15 cellular contexts compared by ENCODE assay signal in genomic region chr3:78845605-78846004, GRCh38.
DNase-seq lines count a peak whose midpoint lies in the region; ATAC-seq and TF ChIP-seq lines count a peak whose summit lies in the region.
"Had no signal": no experiment of that assay in that cellular context is flagged by ENCODE, and none has a peak within 500 bp of the region (broad histone marks: within the 10 kb centered on the region; RNA-seq: fewer than 3 reads in every experiment).

No MANE protein-coding gene starts in this region.

- H3K36me3 Mint-ChIP-seq in mesothelial cell of epicardium (no peaks in the 10 kb centered on the region), progenitor cell of endocrine pancreas (ENCODE audit: insufficient read depth) (no peaks in the 10 kb centered on the region)
- no peaks in the 10 kb centered on the region for H3K36me3 Mint-ChIP-seq in activated naive CD4-positive, alpha-beta T cell treated with anti-CD3 and anti-CD28 coated beads, Interleukin-2, amount 10 ng/mL, durations not matched to agents 7 days and 5 days
- H3K36me3 Mint-ChIP-seq: CD4-positive, CD25-positive, alpha-beta regulatory T cell had no signal

- ATAC-seq in GM18868 (IDR thresholded peaks at IDR 0.05; ENCODE audit: unreplicated experiment) = peak; percentile 45
- no peak for ATAC-seq in GM21737 (IDR thresholded peaks at IDR 0.05; ENCODE audit: unreplicated experiment)

- H4K20me1 ChIP-seq in OCI-LY3 (ENCODE audit: insufficient read depth, low read length) = no peaks in the 10 kb centered on the region
- H4K20me1 ChIP-seq: BLaER1 treated with 17β-estradiol and CSF1 and Interleukin-3, amounts not matched to agents 10 nM and 100 nM had no signal

- no peak overlapping the region for H3K4me2 ChIP-seq in OCI-LY3 (ENCODE audit: low read length)
- H3K4me2 ChIP-seq: BLaER1 treated with 17β-estradiol and CSF1 and Interleukin-3, amounts not matched to agents 10 nM and 100 nM had no signal

- DNase-seq in mesothelial cell of epicardium (ENCODE audit: low spot score in 2 of 2, unreplicated experiment in 2 of 2) (no peak), progenitor cell of endocrine pancreas (ENCODE audit: low spot score, unreplicated experiment) (no peak), T-helper 9 cell (no peak)
- no peak for DNase-seq in activated naive CD4-positive, alpha-beta T cell treated with anti-CD3 and anti-CD28 coated beads, Interleukin-2, amount 10 ng/mL, durations not matched to agents 7 days and 5 days
- DNase-seq: ACHN; CD4-positive, CD25-positive, alpha-beta regulatory T cell; DMS53; GF-D8; GOT3; H9 had no signal

- H3K9me3 Mint-ChIP-seq in mesothelial cell of epicardium (no peaks in the 10 kb centered on the region), progenitor cell of endocrine pancreas (ENCODE audit: low read depth) (no peaks in the 10 kb centered on the region)
- H3K9me3 Mint-ChIP-seq in activated naive CD4-positive, alpha-beta T cell treated with anti-CD3 and anti-CD28 coated beads, Interleukin-2, amount 10 ng/mL, durations not matched to agents 7 days and 5 days = peaks cover 3% of the 10 kb centered on the region
- H3K9me3 Mint-ChIP-seq: H9 had no signal

- H3K27me3 ChIP-seq in OCI-LY3 (ENCODE audit: low read depth, low read length) = no peaks in the 10 kb centered on the region
- H3K27me3 ChIP-seq: BLaER1 treated with 17β-estradiol and CSF1 and Interleukin-3, amounts not matched to agents 10 nM and 100 nM had no signal

- H3K27me3 Mint-ChIP-seq in mesothelial cell of epicardium (ENCODE audit: low read depth) (no peaks in the 10 kb centered on the region), progenitor cell of endocrine pancreas (no peaks in the 10 kb centered on the region)
- H3K27me3 Mint-ChIP-seq in activated naive CD4-positive, alpha-beta T cell treated with anti-CD3 and anti-CD28 coated beads, Interleukin-2, amount 10 ng/mL, durations not matched to agents 7 days and 5 days = no peaks in the 10 kb centered on the region
- H3K27me3 Mint-ChIP-seq: CD4-positive, CD25-positive, alpha-beta regulatory T cell had no signal

- no peaks in the 10 kb centered on the region for H3K79me2 ChIP-seq in OCI-LY3 (ENCODE audit: low read length)

- H3K4me3 ChIP-seq in OCI-LY3 (ENCODE audit: low read length) = no peak overlapping the region
- H3K4me3 ChIP-seq: BLaER1 treated with 17β-estradiol and CSF1 and Interleukin-3, amounts not matched to agents 10 nM and 100 nM had no signal

- H2AFZ ChIP-seq in OCI-LY3 (ENCODE audit: low read depth, low read length) = peak overlapping the region; percentile 49

- CTCF ChIA-PET in activated naive CD4-positive, alpha-beta T cell treated with anti-CD3 and anti-CD28 coated beads, Interleukin-2, amount 10 ng/mL, durations not matched to agents 7 days and 5 days (lab: Charles Lee) = no interaction called here

- H3K27ac Mint-ChIP-seq in mesothelial cell of epicardium (peak overlapping the region; percentile 79), progenitor cell of endocrine pancreas (peak overlapping the region; percentile 81)
- H3K27ac Mint-ChIP-seq in activated naive CD4-positive, alpha-beta T cell treated with anti-CD3 and anti-CD28 coated beads, Interleukin-2, amount 10 ng/mL, durations not matched to agents 7 days and 5 days = no peak overlapping the region
- H3K27ac Mint-ChIP-seq: CD4-positive, CD25-positive, alpha-beta regulatory T cell; H9 had no signal

- H3K4me3 Mint-ChIP-seq in mesothelial cell of epicardium (no peak overlapping the region), progenitor cell of endocrine pancreas (ENCODE audit: low read depth) (no peak overlapping the region)
- H3K4me3 Mint-ChIP-seq in activated naive CD4-positive, alpha-beta T cell treated with anti-CD3 and anti-CD28 coated beads, Interleukin-2, amount 10 ng/mL, durations not matched to agents 7 days and 5 days = no peak overlapping the region
- H3K4me3 Mint-ChIP-seq: CD4-positive, CD25-positive, alpha-beta regulatory T cell; H9 had no signal

- H3K36me3 ChIP-seq in OCI-LY3 (replicated peaks; ENCODE audit: low read depth, low read length) = no peaks in the 10 kb centered on the region

- no peaks in the 10 kb centered on the region for H3K9me3 ChIP-seq in OCI-LY3 (ENCODE audit: insufficient read depth, low read length)
- H3K9me3 ChIP-seq: BLaER1 treated with 17β-estradiol and CSF1 and Interleukin-3, amounts not matched to agents 10 nM and 100 nM had no signal

- no peak overlapping the region for H3K27ac ChIP-seq in OCI-LY3 (ENCODE audit: low read length)
- H3K27ac ChIP-seq: BLaER1 treated with 17β-estradiol and CSF1 and Interleukin-3, amounts not matched to agents 10 nM and 100 nM; HL-60 had no signal

- no peak overlapping the region for H3K9ac ChIP-seq in OCI-LY3 (ENCODE audit: low read length)
- H3K9ac ChIP-seq: BLaER1 treated with 17β-estradiol and CSF1 and Interleukin-3, amounts not matched to agents 10 nM and 100 nM had no signal

- H3K4me1 ChIP-seq in OCI-LY3 (ENCODE audit: low read length) = no peaks in the 10 kb centered on the region
- H3K4me1 ChIP-seq: BLaER1 treated with 17β-estradiol and CSF1 and Interleukin-3, amounts not matched to agents 10 nM and 100 nM had no signal

- TF ChIP-seq CTCF in OCI-LY3 (IDR thresholded peaks at IDR 0.05; ENCODE audit: low read depth, low read length) = no peak
- no peak for TF ChIP-seq CTCF in mesothelial cell of epicardium (IDR thresholded peaks at IDR 0.05; ENCODE audit: unreplicated experiment)
- no peak for TF ChIP-seq CTCF in progenitor cell of endocrine pancreas (IDR thresholded peaks at IDR 0.05; ENCODE audit: unreplicated experiment)

- H3K4me1 Mint-ChIP-seq in mesothelial cell of epicardium (peaks cover 57% of the 10 kb centered on the region), progenitor cell of endocrine pancreas (ENCODE audit: low read depth) (peaks cover 51% of the 10 kb centered on the region)
- H3K4me1 Mint-ChIP-seq in activated naive CD4-positive, alpha-beta T cell treated with anti-CD3 and anti-CD28 coated beads, Interleukin-2, amount 10 ng/mL, durations not matched to agents 7 days and 5 days = no peaks in the 10 kb centered on the region
